21 cellular contexts compared by ENCODE assay signal in the genomic region with DNA sequence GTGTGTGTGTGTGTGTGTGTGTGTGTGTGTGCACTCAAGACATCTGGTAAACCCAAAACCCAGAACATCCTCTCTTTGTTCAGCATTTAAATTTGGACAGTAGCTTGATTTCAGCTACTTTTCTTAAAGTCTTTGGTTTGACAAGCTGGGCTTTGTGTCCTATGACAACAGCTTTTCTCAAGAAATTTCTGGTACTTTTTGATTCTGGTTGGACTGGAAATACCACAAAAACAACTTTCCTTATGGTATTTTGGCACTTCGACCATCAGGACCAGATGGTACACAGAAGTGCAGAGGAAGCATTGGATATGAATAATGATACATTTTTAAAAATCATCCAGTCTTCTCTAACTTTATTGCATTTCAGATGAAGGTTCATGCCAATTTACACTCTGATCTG.
DNase-seq lines count a peak whose midpoint lies in the region; ATAC-seq, FAIRE-seq and TF ChIP-seq lines count a peak whose summit lies in the region.
"Had no signal": no experiment of that assay in that cellular context is flagged by ENCODE, and none has a peak within 500 bp of the region (broad histone marks: within the 10 kb centered on the region; RNA-seq: fewer than 3 reads in every experiment).

No MANE protein-coding gene starts in this region.

- WGBS in small intestine, 3 donors, result 38 to 78% (median 69%) methylated on average over 1 of the region's 1 CpG

- no peaks in the 10 kb centered on the region for H3K9me3 ChIP-seq in small intestine (ENCODE audit: control insufficient read depth, low read depth)

- H3K36me3 Mint-ChIP-seq in T-helper 2 cell treated with Interferon-gamma antibody and Interleukin-4, amounts not matched to agents 5 μg/mL and 100 μg/mL, for 36 hours (ENCODE audit: low read depth), result no peaks in the 10 kb centered on the region
- H3K36me3 Mint-ChIP-seq: CD4-positive, alpha-beta memory T cell had no signal

- peak; percentile 38 for DNase-seq in AG10803 (ENCODE audit: low read depth)
- peak; percentile 78 for DNase-seq in NCI-H1694 treated with DMSO at 0.1 percent for 48 hours (lab: John Stamatoyannopoulos, UW)
- DNase-seq in inferior parietal cortex (ENCODE audit: extremely low spot score), result peak; percentile 48
- peak; percentile 59 for DNase-seq in superior temporal gyrus (ENCODE audit: extremely low spot score)
- no peak for DNase-seq in T-helper 2 cell treated with Interferon-gamma antibody and Interleukin-4, amounts not matched to agents 5 μg/mL and 100 μg/mL, for 36 hours (ENCODE audit: low spot score)
- no peak for DNase-seq in small intestine
- DNase-seq: AML-193; C1 segment of cervical spinal cord; Calu3; CD4-positive, alpha-beta memory T cell; COR-L47; DMS53; DMS79 treated with DMSO at 0.1 percent for 48 hours; GF-D8; GOT3; H7; HCEC 1CT had no signal

- H3K4me3 Mint-ChIP-seq in T-helper 2 cell treated with Interferon-gamma antibody and Interleukin-4, amounts not matched to agents 5 μg/mL and 100 μg/mL, for 36 hours, result no peak overlapping the region
- H3K4me3 Mint-ChIP-seq: CD4-positive, alpha-beta memory T cell had no signal

- H3K4me1 ChIP-seq in small intestine (ENCODE audit: control insufficient read depth in 2 of 2, insufficient read depth in 1 of 2, low read depth in 1 of 2, low read length in 1 of 2), result no peaks in the 10 kb centered on the region

- no peak overlapping the region for H3K27ac Mint-ChIP-seq in T-helper 2 cell treated with Interferon-gamma antibody and Interleukin-4, amounts not matched to agents 5 μg/mL and 100 μg/mL, for 36 hours
- H3K27ac Mint-ChIP-seq: CD4-positive, alpha-beta memory T cell had no signal

- H3K36me3 ChIP-seq in small intestine (ENCODE audit: control insufficient read depth in 2 of 2, insufficient read depth in 2 of 2, low read length in 2 of 2), result no peaks in the 10 kb centered on the region

- peaks cover 8% of the 10 kb centered on the region for H3K9me3 Mint-ChIP-seq in T-helper 2 cell treated with Interferon-gamma antibody and Interleukin-4, amounts not matched to agents 5 μg/mL and 100 μg/mL, for 36 hours

- H3K4me1 Mint-ChIP-seq in T-helper 2 cell treated with Interferon-gamma antibody and Interleukin-4, amounts not matched to agents 5 μg/mL and 100 μg/mL, for 36 hours (ENCODE audit: low read depth), result no peaks in the 10 kb centered on the region
- H3K4me1 Mint-ChIP-seq: CD4-positive, alpha-beta memory T cell had no signal

- H3K4me3 ChIP-seq in AG10803 (ENCODE audit: low read length), result no peak overlapping the region
- no peak overlapping the region for H3K4me3 ChIP-seq in small intestine (ENCODE audit: low read depth in 1 of 2, low read length in 2 of 2)

- FAIRE-seq in small intestine (lab: Jason Lieb, UNC), result no peak
- FAIRE-seq: A204.1, GM12891 had no signal

- no peaks in the 10 kb centered on the region for H3K27me3 Mint-ChIP-seq in T-helper 2 cell treated with Interferon-gamma antibody and Interleukin-4, amounts not matched to agents 5 μg/mL and 100 μg/mL, for 36 hours (ENCODE audit: low read depth)
- H3K27me3 Mint-ChIP-seq: CD4-positive, alpha-beta memory T cell had no signal

- no peak for ATAC-seq in HG03108 (IDR thresholded peaks at IDR 0.05; ENCODE audit: unreplicated experiment)

- TF ChIP-seq CTCF in AG10803 (conservative IDR thresholded peaks at IDR 0.05; ENCODE audit: low read length), result no peak

- H3K27ac ChIP-seq in small intestine (ENCODE audit: low read depth in 1 of 2, low read length in 1 of 2), result no peak overlapping the region
- H3K27ac ChIP-seq: 22Rv1 had no signal

- no peaks in the 10 kb centered on the region for H3K27me3 ChIP-seq in small intestine (ENCODE audit: control insufficient read depth in 2 of 2, insufficient read depth in 2 of 2, low read length in 2 of 2)

Comparison
In these comparisons a context has a peak if more than half of its experiments do, and no peak if none do; other contexts are left out.
1. DNase-seq: peak in AG10803 (single experiment), NCI-H1694 treated with DMSO at 0.1 percent for 48 hours (single experiment), inferior parietal cortex (single experiment) and superior temporal gyrus (single experiment); none in T-helper 2 cell treated with Interferon-gamma antibody and Interleukin-4, amounts not matched to agents 5 μg/mL and 100 μg/mL, for 36 hours (single experiment) and small intestine (single experiment).